ENCODE assay signal across 13 cellular contexts in genomic region chr2:48767330-48767729, GRCh38. TPM values are rescaled to one million over a fixed set of nuclear protein-coding genes. Genes with fewer than 3 reads are reported as not detected.
"Had no signal": no experiment of that assay in that cellular context is flagged by ENCODE, and none has a peak within 500 bp of the region (broad histone marks: within the 10 kb centered on the region; RNA-seq: fewer than 3 reads in every experiment).

No MANE protein-coding gene starts in this region.

- H3K27ac ChIP-seq: foreskin keratinocyte, parathyroid adenoma, skin epidermis, WERI-Rb-1 had no signal

- ATAC-seq: activated CD8-positive, alpha-beta T cell treated with anti-CD3 and anti-CD28 coated beads, Interleukin-2, amount 10 ng/mL, durations not matched to agents 7 days and 5 days; activated naive CD8-positive, alpha-beta T cell treated with anti-CD3 and anti-CD28 coated beads, Interleukin-2, amount 50 U/mL, for 24 hours; foreskin keratinocyte had no signal

- H2AFZ ChIP-seq: parathyroid adenoma had no signal

- H3K4me1 Mint-ChIP-seq: activated naive CD8-positive, alpha-beta T cell treated with anti-CD3 and anti-CD28 coated beads, Interleukin-2, amount 50 U/mL, for 24 hours had no signal

- H3K27me3 ChIP-seq: foreskin keratinocyte had no signal

- H3K9ac ChIP-seq: parathyroid adenoma had no signal

- DNase-seq: activated CD4-positive, alpha-beta T cell treated with anti-CD3 and anti-CD28 coated beads for 4 hours; activated CD8-positive, alpha-beta T cell treated with anti-CD3 and anti-CD28 coated beads, Interleukin-2, amount 10 ng/mL, durations not matched to agents 7 days and 5 days; activated naive CD4-positive, alpha-beta T cell treated with Interleukin-2 at 50 U/mL for 16 hours; activated naive CD8-positive, alpha-beta T cell treated with anti-CD3 and anti-CD28 coated beads, Interleukin-2, amount 50 U/mL, for 24 hours; foreskin keratinocyte; head of caudate nucleus; kidney glomerular epithelial cell; retina; WERI-Rb-1 had no signal

- H3K4me1 ChIP-seq: foreskin keratinocyte, parathyroid adenoma had no signal

- H3K4me3 Mint-ChIP-seq: activated CD8-positive, alpha-beta T cell treated with anti-CD3 and anti-CD28 coated beads, Interleukin-2, amount 10 ng/mL, durations not matched to agents 7 days and 5 days; activated naive CD8-positive, alpha-beta T cell treated with anti-CD3 and anti-CD28 coated beads, Interleukin-2, amount 50 U/mL, for 24 hours had no signal

- H3K36me3 ChIP-seq: WERI-Rb-1 had no signal

- H3K27ac Mint-ChIP-seq: activated CD8-positive, alpha-beta T cell treated with anti-CD3 and anti-CD28 coated beads, Interleukin-2, amount 10 ng/mL, durations not matched to agents 7 days and 5 days; activated naive CD8-positive, alpha-beta T cell treated with anti-CD3 and anti-CD28 coated beads, Interleukin-2, amount 50 U/mL, for 24 hours had no signal

- H3K79me2 ChIP-seq: parathyroid adenoma had no signal

- H3K4me3 ChIP-seq: skin epidermis had no signal

RNA-seq across cellular contexts. Expression of gene LHCGR, which starts 11.8 kb away (rescaled TPM):
- total RNA-seq: activated CD8-positive, alpha-beta T cell treated with anti-CD3 and anti-CD28 coated beads, Interleukin-2, amount 10 ng/mL, durations not matched to agents 7 days and 5 days; astrocyte; endothelial cell of umbilical vein; foreskin keratinocyte had no signal
- polyA plus RNA-seq: endothelial cell of umbilical vein, foreskin keratinocyte had no signal
